Comparison of ENCODE assay signal across 8 cellular contexts in the genomic region with DNA sequence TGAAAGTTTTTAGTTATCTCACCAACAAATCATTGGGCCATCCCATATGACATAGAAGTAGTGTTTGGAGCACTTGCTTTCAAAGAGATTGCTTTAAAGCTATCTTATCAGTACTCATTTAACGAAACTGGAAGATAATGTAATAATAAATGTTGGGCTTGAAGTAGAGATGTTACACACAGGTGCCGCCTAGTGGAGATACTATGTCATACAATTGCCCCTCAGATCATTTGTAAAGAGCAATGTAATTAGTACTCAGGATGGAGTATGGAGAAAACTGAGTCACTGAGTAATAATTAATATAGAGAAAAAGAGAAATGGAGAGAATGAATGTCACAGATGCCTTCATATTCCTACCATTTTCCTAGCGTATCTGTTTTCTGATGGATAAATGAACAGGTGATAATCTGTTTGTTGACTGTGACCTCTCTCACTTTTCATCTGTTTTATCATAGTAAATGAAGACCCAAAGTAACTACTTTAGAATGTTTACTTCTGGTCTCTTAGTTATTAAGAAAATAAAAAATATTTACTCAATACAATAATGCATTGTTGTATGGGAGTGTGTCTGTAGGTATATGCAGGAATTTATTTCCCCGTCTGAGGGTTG.
DNase-seq lines count a peak whose midpoint lies in the region; ATAC-seq and TF ChIP-seq lines count a peak whose summit lies in the region.

No MANE protein-coding gene starts in this region.

- peak; percentile 28 for DNase-seq in activated gamma-delta T cell treated with Interleukin-2 at 50 U/mL for 16 hours
- no peak for DNase-seq in activated gamma-delta T cell (lab: John Stamatoyannopoulos, UW)
- DNase-seq in M059J (ENCODE audit: low read depth): peak; percentile 47
- DNase-seq in SK-N-DZ (ENCODE audit: low spot score): peak; percentile 77
- peak; percentile 73 for DNase-seq in choroid plexus epithelial cell (ENCODE audit: low read depth)
- peak; percentile 62 to 73 for DNase-seq in lung microvascular endothelial cell (ENCODE audit: low read depth in 2 of 2)
- no peak for DNase-seq in vagina (ENCODE audit: extremely low spot score in 2 of 2)

- no peak for ATAC-seq in GM19467 (IDR thresholded peaks at IDR 0.05; ENCODE audit: unreplicated experiment)

- no peaks in the 10 kb centered on the region for H3K9me3 ChIP-seq in vagina

- no peaks in the 10 kb centered on the region for H3K36me3 ChIP-seq in vagina

- TF ChIP-seq CTCF in choroid plexus epithelial cell (conservative IDR thresholded peaks at IDR 0.05; ENCODE audit: low read depth, low read length): peak; percentile 72
- peak; percentile 53 to 58 (median 55) for TF ChIP-seq CTCF in vagina (IDR thresholded peaks at IDR 0.05)

- peak overlapping the region; percentile 7 for H3K4me3 ChIP-seq in choroid plexus epithelial cell (ENCODE audit: low read depth, low read length)
- H3K4me3 ChIP-seq in vagina: no peak overlapping the region

- H3K4me1 ChIP-seq in vagina: no peaks in the 10 kb centered on the region

- H3K27me3 ChIP-seq in vagina: no peaks in the 10 kb centered on the region

- TF ChIP-seq POLR2A in vagina (IDR thresholded peaks at IDR 0.05): no peak

- no peak overlapping the region for H3K27ac ChIP-seq in vagina

- intact Hi-C loops in vagina (cut with DNase I): no loop called here

Comparison
In these comparisons a context has a peak if more than half of its experiments do, and no peak if none do; other contexts are left out.
1. DNase-seq: peak in activated gamma-delta T cell treated with Interleukin-2 at 50 U/mL for 16 hours (single experiment), M059J (single experiment), SK-N-DZ (single experiment), choroid plexus epithelial cell (single experiment) and lung microvascular endothelial cell (2 of 2); none in activated gamma-delta T cell (single experiment) and vagina (0 of 2).